Comparison of ENCODE assay signal across 14 cellular contexts in genomic region chr10:78210976-78211375, GRCh38.
DNase-seq lines count a peak whose midpoint lies in the region; ATAC-seq and TF ChIP-seq lines count a peak whose summit lies in the region.
"Had no signal": no experiment of that assay in that cellular context is flagged by ENCODE, and none has a peak within 500 bp of the region (broad histone marks: within the 10 kb centered on the region; RNA-seq: fewer than 3 reads in every experiment).

No MANE protein-coding gene starts in this region.

- in situ Hi-C loops in IMR-90 (cut with MboI; ENCODE audit: low sequenced_read_pairs): no loop called here

- dilution Hi-C loops in IMR-90 (cut with HindIII; ENCODE audit: low sequenced_read_pairs, unreplicated experiment): no loop called here

- no peak overlapping the region for H3K56ac ChIP-seq in IMR-90 (ENCODE audit: extremely low read depth, insufficient read depth, low read length)

- DNase-seq in IMR-90 (no peak), OCI-M1 (lab: John Stamatoyannopoulos, UW) (no peak), GM23338 (ENCODE audit: low spot score) (no peak)
- no peak for DNase-seq in stimulated activated effector memory CD8-positive, alpha-beta T cell treated with anti-CD3 and anti-CD28 coated beads, Interleukin-12 subunit alpha, Interleukin-12 subunit beta, amount 100 ng/mL, for 72 hours (ENCODE audit: low spot score in 2 of 2)
- no peak for DNase-seq in activated CD4-positive, alpha-beta T cell treated with anti-CD3 and anti-CD28 coated beads, Interleukin-2, amount 50 U/mL, for 4 hours
- DNase-seq: CD4-positive, alpha-beta T cell; DMS 273 treated with DMSO at 0.1 percent for 48 hours; GOT3; H9 had no signal

- peak overlapping the region; percentile 20; the same call in 1 of the 2 replicates for H3K4ac ChIP-seq in IMR-90 (ENCODE audit: low read depth, low read length)

- BruUV-seq in IMR-90 (replicated peaks; lab: Mats Ljungman, UMichigan): no TSS peak

- POLR2A ChIA-PET in IMR-90 (lab: Charles Lee; ENCODE audit: unreplicated experiment): no interaction called here

- TF ChIP-seq POLR2A in IMR-90 (IDR thresholded peaks at IDR 0.05; ENCODE audit: low read depth, low read length): no peak

- H3K36me3 Mint-ChIP-seq in stimulated activated effector memory CD8-positive, alpha-beta T cell treated with anti-CD3 and anti-CD28 coated beads, Interleukin-12 subunit alpha, Interleukin-12 subunit beta, amount 100 ng/mL, for 72 hours: no peaks in the 10 kb centered on the region
- H3K36me3 Mint-ChIP-seq in GM23338 (ENCODE audit: low read depth): no peaks in the 10 kb centered on the region; the same call in 2 of the 3 replicates

- H3K9ac ChIP-seq in IMR-90 (ENCODE audit: low read depth, low read length) (no peak overlapping the region), neural cell (ENCODE audit: low read length) (peak overlapping the region; percentile 34)

- WGBS in IMR-90 (ENCODE audit: extremely low coverage in 2 of 2, insufficient read length in 1 of 2), 2 experiments: 83% methylated on average over 3 of the region's 6 CpGs; no CpG with 5 or more reads in 1 of the 2 experiments

- H4K5ac ChIP-seq in IMR-90 (ENCODE audit: low read depth, low read length): no peak overlapping the region

- H3K4me1 ChIP-seq in IMR-90 (ENCODE audit: control insufficient read depth, insufficient read depth, low read length): peaks cover 11% of the 10 kb centered on the region
- peaks cover 14% of the 10 kb centered on the region; the same call in 1 of the 2 replicates for H3K4me1 ChIP-seq in GM23338 (ENCODE audit: insufficient read depth)

- no peak overlapping the region for H3K4me3 Mint-ChIP-seq in stimulated activated effector memory CD8-positive, alpha-beta T cell treated with anti-CD3 and anti-CD28 coated beads, Interleukin-12 subunit alpha, Interleukin-12 subunit beta, amount 100 ng/mL, for 72 hours
- no peak overlapping the region for H3K4me3 Mint-ChIP-seq in GM23338
- H3K4me3 Mint-ChIP-seq: CD4-positive, alpha-beta T cell; H9; IgD-negative memory B cell had no signal

- no peak overlapping the region for H3K27ac ChIP-seq in IMR-90 (ENCODE audit: insufficient read depth, low read length)
- peak overlapping the region; percentile 65; the same call in 1 of the 2 replicates for H3K27ac ChIP-seq in VCaP
- no peak overlapping the region for H3K27ac ChIP-seq in neural cell (ENCODE audit: low read length)
- H3K27ac ChIP-seq in GM23338 (ENCODE audit: low read depth): no peak overlapping the region

- peak overlapping the region; percentile 67 for H3K27ac Mint-ChIP-seq in stimulated activated effector memory CD8-positive, alpha-beta T cell treated with anti-CD3 and anti-CD28 coated beads, Interleukin-12 subunit alpha, Interleukin-12 subunit beta, amount 100 ng/mL, for 72 hours
- H3K27ac Mint-ChIP-seq in GM23338: no peak overlapping the region
- H3K27ac Mint-ChIP-seq: CD4-positive, alpha-beta T cell; IgD-negative memory B cell had no signal

- H2BK5ac ChIP-seq in IMR-90 (ENCODE audit: low read depth, low read length, poor library complexity, severe bottlenecking): no peak overlapping the region

- H3K79me2 ChIP-seq in neural cell (replicated peaks; ENCODE audit: insufficient read depth, low read length): no peaks in the 10 kb centered on the region
- no peaks in the 10 kb centered on the region for H3K79me2 ChIP-seq in GM23338 (replicated peaks; ENCODE audit: insufficient read depth)

- no peaks in the 10 kb centered on the region for H3K9me3 ChIP-seq in IMR-90 (ENCODE audit: control insufficient read depth, insufficient read depth, low read length)
- no peaks in the 10 kb centered on the region for H3K9me3 ChIP-seq in neural cell (ENCODE audit: low read length)
- H3K9me3 ChIP-seq: A549, BE2C had no signal

- H3K4me2 ChIP-seq in IMR-90 (ENCODE audit: low read depth, low read length) (no peak overlapping the region), neural cell (ENCODE audit: low read length) (no peak overlapping the region), GM23338 (no peak overlapping the region)

- no peak for TF ChIP-seq CTCF in IMR-90 (conservative IDR thresholded peaks at IDR 0.05; ENCODE audit: low read depth, low read length)
- TF ChIP-seq CTCF in VCaP (conservative IDR thresholded peaks at IDR 0.05): no peak
- no peak for TF ChIP-seq CTCF in neural cell (IDR thresholded peaks at IDR 0.05; ENCODE audit: poor library complexity, severe bottlenecking)
- no peak for TF ChIP-seq CTCF in GM23338 (conservative IDR thresholded peaks at IDR 0.05; ENCODE audit: low read depth in 2 of 2)

- H3K9me2 ChIP-seq in neural cell (ENCODE audit: insufficient read depth, low read length) (no peaks in the 10 kb centered on the region), GM23338 (ENCODE audit: insufficient read depth) (no peaks in the 10 kb centered on the region)

- H2AK9ac ChIP-seq in IMR-90 (replicated peaks; ENCODE audit: low read depth, low read length, poor library complexity): no peak overlapping the region

- H2AFZ ChIP-seq in IMR-90 (replicated peaks; ENCODE audit: low read length, poor library complexity) (no peak overlapping the region), neural cell (ENCODE audit: low read depth, low read length) (no peak overlapping the region), GM23338 (no peak overlapping the region)

- ATAC-seq in IMR-90 (ENCODE audit: low read depth): no peak
- ATAC-seq in stimulated activated effector memory CD8-positive, alpha-beta T cell treated with anti-CD3 and anti-CD28 coated beads, Interleukin-12 subunit alpha, Interleukin-12 subunit beta, amount 100 ng/mL, for 72 hours: no peak
- no peak for ATAC-seq in GM23338

- peaks cover 5% of the 10 kb centered on the region for H3K27me3 Mint-ChIP-seq in GM23338 (ENCODE audit: insufficient read depth, low read depth, poor library complexity)

- no peak overlapping the region for H2BK15ac ChIP-seq in IMR-90 (ENCODE audit: low read depth, low read length)

- H3K14ac ChIP-seq in IMR-90 (replicated peaks; ENCODE audit: low read depth, low read length): no peak overlapping the region

- no peak overlapping the region for H2AK5ac ChIP-seq in IMR-90 (ENCODE audit: low read depth, low read length)

- TF ChIP-seq RAD21 in IMR-90 (IDR thresholded peaks at IDR 0.05; ENCODE audit: low read length): no peak
- no peak for TF ChIP-seq RAD21 in neural cell (conservative IDR thresholded peaks at IDR 0.05)

- H2BK20ac ChIP-seq in IMR-90 (ENCODE audit: low read depth, low read length): no peak overlapping the region

- H3F3A ChIP-seq in neural cell (ENCODE audit: insufficient read depth, low read length, poor library complexity, severe bottlenecking) (no peaks in the 10 kb centered on the region), GM23338 (replicated peaks; ENCODE audit: low read depth) (no peaks in the 10 kb centered on the region)

- H4K20me1 ChIP-seq in IMR-90 (ENCODE audit: insufficient read depth, low read length): no peaks in the 10 kb centered on the region
- H4K20me1 ChIP-seq in neural cell (ENCODE audit: insufficient read depth): no peaks in the 10 kb centered on the region
- H4K20me1 ChIP-seq in GM23338 (replicated peaks; ENCODE audit: insufficient read depth): no peaks in the 10 kb centered on the region

- no peak for TF ChIP-seq EP300 in neural cell (conservative IDR thresholded peaks at IDR 0.05; ENCODE audit: poor library complexity, severe bottlenecking)

- no peaks in the 10 kb centered on the region for H3K9me3 Mint-ChIP-seq in stimulated activated effector memory CD8-positive, alpha-beta T cell treated with anti-CD3 and anti-CD28 coated beads, Interleukin-12 subunit alpha, Interleukin-12 subunit beta, amount 100 ng/mL, for 72 hours
- H3K9me3 Mint-ChIP-seq in GM23338: no peaks in the 10 kb centered on the region
- H3K9me3 Mint-ChIP-seq: CD4-positive, alpha-beta T cell; H9 had no signal

- no peak overlapping the region for H3K4me3 ChIP-seq in IMR-90 (ENCODE audit: insufficient read depth, low read depth, low read length)
- H3K4me3 ChIP-seq in neural cell (ENCODE audit: low read length): no peak overlapping the region
- H3K4me3 ChIP-seq in GM23338: no peak overlapping the region
- H3K4me3 ChIP-seq: A549 had no signal

- H3K9me1 ChIP-seq in IMR-90 (ENCODE audit: insufficient read depth, low read length): peaks cover 6% of the 10 kb centered on the region

- CTCF ChIA-PET in IMR-90 (lab: Yijun Ruan, JAX): interaction anchor here (0.7 to 1.0 kb wide), 3 partner anchors 91 to 493 kb away, joined by 3 to 4 read pairs (median 3); no protein-coding TSS in a partner anchor

- 0 out of 4 replicates have a peak, but pooled peaks cover 0 to 3% of the 10 kb centered on the region in 2 experiments for H3K79me1 ChIP-seq in IMR-90 (ENCODE audit: low read depth in 1 of 2, low read length in 2 of 2)

- no peak overlapping the region for H3K23ac ChIP-seq in IMR-90 (ENCODE audit: low read depth, low read length)

- H3K27me3 ChIP-seq in IMR-90 (ENCODE audit: control insufficient read depth, insufficient read depth, low read length) (peaks cover 3% of the 10 kb centered on the region; the same call in 1 of the 2 replicates), neural cell (ENCODE audit: insufficient read depth, low read depth, low read length) (no peaks in the 10 kb centered on the region), GM23338 (ENCODE audit: insufficient read depth) (no peaks in the 10 kb centered on the region)
- H3K27me3 ChIP-seq: BE2C had no signal

- H2BK120ac ChIP-seq in IMR-90 (ENCODE audit: low read depth, low read length): peak overlapping the region; percentile 12; the same call in 1 of the 2 replicates

- no peak overlapping the region for H3K18ac ChIP-seq in IMR-90 (ENCODE audit: low read depth, low read length)

- H4K91ac ChIP-seq in IMR-90 (ENCODE audit: insufficient read depth, low read depth, low read length): no peak overlapping the region

- intact Hi-C loops in IMR-90 (cut with micrococcal nuclease): loop anchor here (1.0 to 10.0 kb wide), 6 partner anchors 91 to 985 kb away; no protein-coding TSS in a partner anchor

- H4K8ac ChIP-seq in IMR-90 (ENCODE audit: low read depth in 2 of 2, low read length in 2 of 2): no peak overlapping the region

- no peaks in the 10 kb centered on the region for H3K4me1 Mint-ChIP-seq in stimulated activated effector memory CD8-positive, alpha-beta T cell treated with anti-CD3 and anti-CD28 coated beads, Interleukin-12 subunit alpha, Interleukin-12 subunit beta, amount 100 ng/mL, for 72 hours
- peaks cover 14% of the 10 kb centered on the region for H3K4me1 Mint-ChIP-seq in GM23338

- H3K36me3 ChIP-seq in IMR-90 (ENCODE audit: control insufficient read depth, insufficient read depth, low read length) (no peaks in the 10 kb centered on the region), neural cell (ENCODE audit: insufficient read depth, low read length) (no peaks in the 10 kb centered on the region), GM23338 (ENCODE audit: insufficient read depth) (no peaks in the 10 kb centered on the region)
- H3K36me3 ChIP-seq: BE2C had no signal

TF ChIP-seq in IMR-90, 13 proteins besides CTCF, POLR2A, EP300 and RAD21 (continues in another document):
- no peak for TF ChIP-seq NFE2L2 (IDR thresholded peaks at IDR 0.05; ENCODE audit: low read depth, low read length)

TF ChIP-seq in neural cell, 6 proteins besides CTCF, POLR2A, EP300 and RAD21 (continues in another document):
- no peak for TF ChIP-seq MXI1 (conservative IDR thresholded peaks at IDR 0.05; ENCODE audit: poor library complexity, severe bottlenecking)
- no peak for TF ChIP-seq TAF1 (IDR thresholded peaks at IDR 0.05; ENCODE audit: low read depth)

TF ChIP-seq in GM23338, 12 proteins besides CTCF, POLR2A, EP300 and RAD21 (continues in another document):
- no peak for TF ChIP-seq JUNB (IDR thresholded peaks at IDR 0.05; ENCODE audit: unreplicated experiment)
- no peak for TF ChIP-seq ZNF331 (CRISPR knock-in tag; IDR thresholded peaks at IDR 0.05; ENCODE audit: low read depth)
